ENCODE assay signal across 38 cellular contexts in genomic region chr1:116362050-116362449, GRCh38.
"Had no signal": no experiment of that assay in that cellular context is flagged by ENCODE, and none has a peak within 500 bp of the region (broad histone marks: within the 10 kb centered on the region; RNA-seq: fewer than 3 reads in every experiment).

No MANE protein-coding gene starts in this region.

- DNase-seq: activated B cell treated with CpG ODN at 0.5 μM for 24 hours; activated CD4-positive, alpha-beta memory T cell treated with anti-CD3 and anti-CD28 coated beads for 36 hours; activated CD4-positive, alpha-beta T cell treated with anti-CD3 and anti-CD28 coated beads for 4 hours; activated CD4-positive, alpha-beta T cell treated with anti-CD3 and anti-CD28 coated beads, Interleukin-2, amount 50 U/mL, for 1 hour; activated CD4-positive, CD25-positive, alpha-beta regulatory T cell treated with anti-CD3 and anti-CD28 coated beads, Interleukin-2, amount 50 U/mL, for 72 hours; activated CD8-positive, alpha-beta memory T cell treated with anti-CD3 and anti-CD28 coated beads, Interleukin-2, amount 50 U/mL, for 4 hours; activated gamma-delta T cell treated with Interleukin-2 at 50 U/mL for 16 hours; activated naive CD4-positive, alpha-beta T cell treated with anti-CD3 and anti-CD28 coated beads for 36 hours; activated T-cell treated with anti-CD3 and anti-CD28 coated beads for 4 hours; activated T-cell treated with anti-CD3 and anti-CD28 coated beads, Interleukin-2, amount 50 U/mL, for 4 hours; adrenal gland; body of pancreas; Kasumi-1; KBM-7; MG63; MV-4-11; NCI-H1092; NCI-H1436 treated with DMSO at 0.1 percent for 48 hours; NCI-H1694 treated with DMSO at 0.1 percent for 48 hours; NCI-H2029; NCI-H2107; NCI-H2171; NCI-H510A; NCI-H526; NCI-H748 treated with DMSO at 0.1 percent for 48 hours; NK-92 treated with Interleukin-12 subunit alpha and Interleukin-12 subunit beta, amount 100 ng/mL, for 24 hours; RPMI8226; SHP77 treated with DMSO at 0.1 percent for 48 hours; T-helper 1 cell; T-helper 2 cell; T-helper 9 cell had no signal

- H3K9me3 Mint-ChIP-seq: activated B cell treated with CpG ODN at 0.5 μM for 24 hours; activated CD4-positive, alpha-beta memory T cell treated with anti-CD3 and anti-CD28 coated beads for 36 hours; activated naive CD4-positive, alpha-beta T cell treated with anti-CD3 and anti-CD28 coated beads for 36 hours; activated naive CD4-positive, alpha-beta T cell treated with anti-CD3 and anti-CD28 coated beads, Interleukin-2, amount 50 U/mL, for 72 hours; activated T-cell treated with anti-CD3 and anti-CD28 coated beads, Interleukin-2, amount 50 U/mL, for 4 hours; activated T-helper 1 cell treated with anti-CD3 and anti-CD28 coated beads, Interleukin-12 subunit alpha, Interleukin-12 subunit beta, Interleukin-2, Interleukin-4 antibody, amounts not matched to agents 30 ng/mL and 10 ng/mL and 1 ng/mL, durations not matched to agents 14 hours and 24 hours and 36 hours had no signal

- H3K9me3 ChIP-seq: adrenal gland, body of pancreas, breast epithelium, MG63, SJSA1 had no signal

- H3K27ac ChIP-seq: adrenal gland, body of pancreas, breast epithelium, SJSA1, VCaP had no signal

- H3K4me3 ChIP-seq: adrenal gland, body of pancreas, breast epithelium, MG63, SJSA1 had no signal

- ATAC-seq: activated naive CD4-positive, alpha-beta T cell treated with anti-CD3 and anti-CD28 coated beads, Interleukin-2, amount 50 U/mL, for 72 hours; activated T-cell treated with anti-CD3 and anti-CD28 coated beads, Interleukin-2, amount 50 U/mL, for 4 hours; body of pancreas; SK-N-SH treated with all-trans-retinoic acid at 6 μM for 48 hours had no signal

- H3K4me1 Mint-ChIP-seq: activated B cell treated with CpG ODN at 0.5 μM for 24 hours had no signal

- FAIRE-seq: astrocyte had no signal

- H3K4me1 ChIP-seq: breast epithelium, SJSA1 had no signal

- H3K4me3 Mint-ChIP-seq: activated B cell treated with CpG ODN at 0.5 μM for 24 hours; activated CD4-positive, alpha-beta memory T cell treated with anti-CD3 and anti-CD28 coated beads for 36 hours; activated naive CD4-positive, alpha-beta T cell treated with anti-CD3 and anti-CD28 coated beads for 36 hours; activated T-cell treated with anti-CD3 and anti-CD28 coated beads, Interleukin-2, amount 50 U/mL, for 4 hours; activated T-helper 1 cell treated with anti-CD3 and anti-CD28 coated beads, Interleukin-12 subunit alpha, Interleukin-12 subunit beta, Interleukin-2, Interleukin-4 antibody, amounts not matched to agents 30 ng/mL and 10 ng/mL and 1 ng/mL, durations not matched to agents 14 hours and 24 hours and 36 hours had no signal

- H3K36me3 Mint-ChIP-seq: activated CD4-positive, alpha-beta memory T cell treated with anti-CD3 and anti-CD28 coated beads for 36 hours; activated naive CD4-positive, alpha-beta T cell treated with anti-CD3 and anti-CD28 coated beads, Interleukin-2, amount 50 U/mL, for 72 hours had no signal

- H3K36me3 ChIP-seq: adrenal gland, breast epithelium, MG63, SJSA1 had no signal

- H3K27me3 ChIP-seq: adrenal gland, body of pancreas, breast epithelium, MG63 had no signal

- H3K27me3 Mint-ChIP-seq: activated CD4-positive, alpha-beta memory T cell treated with anti-CD3 and anti-CD28 coated beads for 36 hours had no signal

- H3K27ac Mint-ChIP-seq: activated B cell treated with CpG ODN at 0.5 μM for 24 hours; activated CD4-positive, alpha-beta memory T cell treated with anti-CD3 and anti-CD28 coated beads for 36 hours; activated naive CD4-positive, alpha-beta T cell treated with anti-CD3 and anti-CD28 coated beads for 36 hours; activated naive CD4-positive, alpha-beta T cell treated with anti-CD3 and anti-CD28 coated beads, Interleukin-2, amount 50 U/mL, for 72 hours; activated T-helper 1 cell treated with anti-CD3 and anti-CD28 coated beads, Interleukin-12 subunit alpha, Interleukin-12 subunit beta, Interleukin-2, Interleukin-4 antibody, amounts not matched to agents 30 ng/mL and 10 ng/mL and 1 ng/mL, durations not matched to agents 14 hours and 24 hours and 36 hours had no signal
